Comparison of ENCODE assay signal across 11 cellular contexts in the genomic region with DNA sequence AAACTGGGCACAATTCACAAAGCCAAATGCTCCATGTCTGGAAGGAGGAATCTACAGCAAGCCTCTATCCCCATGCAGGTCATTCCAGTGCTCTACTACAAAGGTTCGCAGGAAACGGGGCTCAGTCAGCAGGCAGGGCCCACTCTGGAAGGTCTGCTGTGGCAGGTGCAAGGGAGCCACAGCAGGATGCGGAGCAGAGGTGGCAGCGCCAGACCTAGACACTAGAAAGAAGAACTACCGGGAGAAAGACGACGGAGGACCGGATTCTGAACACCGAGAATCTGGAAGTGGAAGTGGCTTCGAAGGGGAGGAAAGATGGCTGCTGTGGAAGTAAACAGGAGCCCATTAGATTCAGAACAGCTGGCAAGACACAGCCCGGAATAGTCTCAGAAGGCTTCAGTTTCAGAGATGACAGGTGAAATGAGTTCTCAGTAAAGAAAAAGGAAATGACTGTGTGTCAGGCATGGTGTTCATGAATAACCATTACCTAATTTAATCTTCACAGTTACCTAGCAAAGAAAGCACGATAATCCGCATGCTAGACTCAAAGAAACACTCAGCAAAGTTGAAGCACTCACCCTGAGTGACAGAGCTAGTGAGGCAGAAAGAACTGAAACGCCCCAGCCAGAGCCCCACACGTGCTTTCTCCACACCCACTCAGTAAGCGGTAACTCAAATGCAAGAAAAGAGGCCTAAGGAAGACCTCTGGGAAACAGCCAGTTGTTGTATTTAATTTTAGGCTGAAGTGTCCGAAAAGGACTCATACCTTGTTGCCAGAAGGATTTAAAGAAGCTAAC.
"Had no signal": no experiment of that assay in that cellular context is flagged by ENCODE, and none has a peak within 500 bp of the region (broad histone marks: within the 10 kb centered on the region; RNA-seq: fewer than 3 reads in every experiment).

No MANE protein-coding gene starts in this region.

- H3K9me3 ChIP-seq: ascending aorta, pancreas, upper lobe of right lung had no signal

- H3K27ac Mint-ChIP-seq: neural progenitor cell, T-cell had no signal

- H3K4me1 ChIP-seq: neural progenitor cell, pancreas, upper lobe of right lung had no signal

- H3K4me2 ChIP-seq: neural progenitor cell had no signal

- H3K4me3 Mint-ChIP-seq: neural progenitor cell, T-cell had no signal

- DNase-seq: activated CD4-positive, alpha-beta T cell treated with anti-CD3 and anti-CD28 coated beads for 48 hours; mesendoderm; pancreas; retina; substantia nigra; T-cell; upper lobe of right lung had no signal

- H2AFZ ChIP-seq: neural progenitor cell had no signal

- H3K27me3 Mint-ChIP-seq: T-cell had no signal

- H3K9me3 Mint-ChIP-seq: neural progenitor cell, T-cell had no signal

- H3K27me3 ChIP-seq: ascending aorta, neural progenitor cell, pancreas, upper lobe of right lung had no signal

- H3K4me1 Mint-ChIP-seq: T-cell had no signal

- H3K27ac ChIP-seq: neural progenitor cell, pancreas, upper lobe of right lung, VCaP had no signal

- H3K9ac ChIP-seq: neural progenitor cell had no signal

- H3K4me3 ChIP-seq: ascending aorta, neural progenitor cell, pancreas, skin epidermis, upper lobe of right lung had no signal

- ATAC-seq: pancreas, T-cell had no signal
